In genomic region chr1:162660598-162660997, GRCh38 we compare ENCODE assay signal across 21 cellular contexts. TPM values are rescaled to one million over a fixed set of nuclear protein-coding genes. Genes with fewer than 3 reads are reported as not detected.
DNase-seq lines count a peak whose midpoint lies in the region; ATAC-seq, FAIRE-seq and TF ChIP-seq lines count a peak whose summit lies in the region.
"Had no signal": no experiment of that assay in that cellular context is flagged by ENCODE, and none has a peak within 500 bp of the region (broad histone marks: within the 10 kb centered on the region; RNA-seq: fewer than 3 reads in every experiment).

No MANE protein-coding gene starts in this region.

- H3K36me3 ChIP-seq in HAP-1 (replicated peaks) (no peaks in the 10 kb centered on the region), astrocyte (ENCODE audit: insufficient read depth, low read length) (no peaks in the 10 kb centered on the region), mesenchymal stem cell (ENCODE audit: control insufficient read depth in 1 of 2, insufficient read depth in 2 of 2, low read depth in 1 of 2, low read length in 2 of 2) (peaks cover 13 to 76% of the 10 kb centered on the region in 2 experiments), small intestine (ENCODE audit: control insufficient read depth in 2 of 2, insufficient read depth in 2 of 2, low read length in 2 of 2) (no peaks in the 10 kb centered on the region)

- H2AK5ac ChIP-seq in mesenchymal stem cell (ENCODE audit: low read length, severe bottlenecking) = no peak overlapping the region

- H2AFZ ChIP-seq in astrocyte (ENCODE audit: low read depth, low read length) = no peak overlapping the region
- H2AFZ ChIP-seq in mesenchymal stem cell (ENCODE audit: low read depth, low read length) = no peak overlapping the region

- WGBS in mesenchymal stem cell = 74% methylated on average over 2 of the region's 2 CpGs
- 73 to 78% (median 76%) methylated on average over 2 of the region's 2 CpGs for WGBS in small intestine, 3 donors

- H3K27me3 ChIP-seq in HAP-1 (ENCODE audit: low read depth) = no peaks in the 10 kb centered on the region
- no peaks in the 10 kb centered on the region for H3K27me3 ChIP-seq in astrocyte (ENCODE audit: insufficient read depth, low read length)
- H3K27me3 ChIP-seq in mesenchymal stem cell (ENCODE audit: control insufficient read depth in 1 of 2, insufficient read depth in 1 of 2, low read length in 2 of 2) = no peaks in the 10 kb centered on the region
- H3K27me3 ChIP-seq in small intestine (ENCODE audit: control insufficient read depth in 2 of 2, insufficient read depth in 2 of 2, low read length in 2 of 2) = no peaks in the 10 kb centered on the region

- ATAC-seq in stimulated activated naive CD8-positive, alpha-beta T cell treated with anti-CD3 and anti-CD28 coated beads, Interleukin-15, Interleukin-2, amounts not matched to agents 100 U/mL and 50 U/mL, for 24 hours = no peak
- no peak for ATAC-seq in HG02870 (IDR thresholded peaks at IDR 0.05; ENCODE audit: unreplicated experiment)
- ATAC-seq: SK-N-SH treated with all-trans-retinoic acid at 6 μM for 48 hours, T-cell had no signal

- TF ChIP-seq CTCF in LNCaP clone FGC (IDR thresholded peaks at IDR 0.05; ENCODE audit: control insufficient read depth, extremely low read depth, insufficient read depth) = no peak
- no peak for TF ChIP-seq CTCF in astrocyte (IDR thresholded peaks at IDR 0.05; ENCODE audit: insufficient read depth, low read depth, low read length)

- no peak overlapping the region for H3K14ac ChIP-seq in mesenchymal stem cell (ENCODE audit: low read length in 2 of 2)

- no peak overlapping the region for H3K23ac ChIP-seq in mesenchymal stem cell (ENCODE audit: low read length in 2 of 2)

- H3K79me1 ChIP-seq in mesenchymal stem cell (replicated peaks; ENCODE audit: low read length, poor library complexity, severe bottlenecking) = peaks cover 37% of the 10 kb centered on the region

- in situ Hi-C loops in HAP-1 (cut with MboI; ENCODE audit: low sequenced_read_pairs) = no loop called here

- H3K4me3 ChIP-seq in HAP-1 (no peak overlapping the region), LNCaP clone FGC (ENCODE audit: low read depth, low read length) (no peak overlapping the region), astrocyte (ENCODE audit: insufficient read depth, low read depth, low read length) (no peak overlapping the region), mesenchymal stem cell (ENCODE audit: insufficient read depth in 1 of 2, low read depth in 1 of 2, low read length in 2 of 2) (no peak overlapping the region), small intestine (ENCODE audit: low read depth in 1 of 2, low read length in 2 of 2) (no peak overlapping the region)

- H3K9ac ChIP-seq in astrocyte (ENCODE audit: low read length) (no peak overlapping the region), mesenchymal stem cell (ENCODE audit: low read length) (no peak overlapping the region)

- peaks cover 11% of the 10 kb centered on the region for H3K4me1 ChIP-seq in HAP-1
- peaks cover 16% of the 10 kb centered on the region for H3K4me1 ChIP-seq in astrocyte (ENCODE audit: insufficient read depth, low read length)
- peaks cover 4% of the 10 kb centered on the region for H3K4me1 ChIP-seq in mesenchymal stem cell (ENCODE audit: control insufficient read depth, insufficient read depth, low read depth, low read length)
- no peaks in the 10 kb centered on the region for H3K4me1 ChIP-seq in small intestine (ENCODE audit: control insufficient read depth in 2 of 2, insufficient read depth in 1 of 2, low read depth in 1 of 2, low read length in 1 of 2)

- H3K9me3 ChIP-seq in HAP-1 (no peaks in the 10 kb centered on the region), astrocyte (ENCODE audit: insufficient read depth, low read depth, low read length) (no peaks in the 10 kb centered on the region), mesenchymal stem cell (ENCODE audit: control insufficient read depth, low read length) (no peaks in the 10 kb centered on the region), small intestine (ENCODE audit: control insufficient read depth, low read depth) (no peaks in the 10 kb centered on the region)

- H3K36me3 Mint-ChIP-seq in astrocyte (ENCODE audit: low read depth, unreplicated experiment) = no peaks in the 10 kb centered on the region
- H3K36me3 Mint-ChIP-seq: T-cell had no signal

- H3K4ac ChIP-seq in mesenchymal stem cell (ENCODE audit: low read depth in 1 of 2, low read length in 2 of 2) = no peak overlapping the region

- peaks cover 22% of the 10 kb centered on the region for H3K79me2 ChIP-seq in astrocyte (ENCODE audit: insufficient read depth, low read length)

- H3K27ac ChIP-seq in astrocyte (ENCODE audit: low read depth, low read length) (no peak overlapping the region), mesenchymal stem cell (ENCODE audit: low read length, poor library complexity, severe bottlenecking) (no peak overlapping the region), small intestine (ENCODE audit: low read depth in 1 of 2, low read length in 1 of 2) (no peak overlapping the region)
- H3K27ac ChIP-seq: C4-2B had no signal

- H2BK5ac ChIP-seq in mesenchymal stem cell (ENCODE audit: low read depth, low read length, poor library complexity, severe bottlenecking) = no peak overlapping the region

- DNase-seq in HAP-1 (ENCODE audit: low spot score in 2 of 2) (peak; percentile 55 to 79), LNCaP clone FGC (ENCODE audit: low read depth) (peak; percentile 81), astrocyte (ENCODE audit: low read depth) (peak; percentile 12), mesenchymal stem cell (peak; percentile 44), islet precursor cell (no peak), small intestine (no peak)
- DNase-seq in stimulated activated naive CD8-positive, alpha-beta T cell treated with anti-CD3 and anti-CD28 coated beads, Interleukin-15, Interleukin-2, amounts not matched to agents 100 U/mL and 50 U/mL, for 24 hours = no peak
- DNase-seq: ACHN; AML-193; GF-D8; KG1; NCI-H1417; NCI-H187 treated with DMSO at 0.1 percent for 48 hours; NCI-H748 treated with DMSO at 0.1 percent for 48 hours; NK-92 treated with Interleukin-12 subunit alpha and Interleukin-12 subunit beta, amount 100 ng/mL, for 24 hours; Right ventricle myocardium superior; T-cell had no signal

- no peak overlapping the region for H3K27ac Mint-ChIP-seq in astrocyte (ENCODE audit: unreplicated experiment)
- H3K27ac Mint-ChIP-seq: T-cell had no signal

- H3K4me1 Mint-ChIP-seq in astrocyte (ENCODE audit: low read depth, unreplicated experiment) = peaks cover 25% of the 10 kb centered on the region
- H3K4me1 Mint-ChIP-seq: T-cell had no signal

- peaks cover 14% of the 10 kb centered on the region for H4K20me1 ChIP-seq in astrocyte (ENCODE audit: insufficient read depth, low read length)

- no peak overlapping the region for H2BK15ac ChIP-seq in mesenchymal stem cell (ENCODE audit: low read depth, poor library complexity, severe bottlenecking)

- FAIRE-seq in astrocyte (lab: Jason Lieb, UNC) (no peak), small intestine (lab: Jason Lieb, UNC) (no peak)
- FAIRE-seq: D721Med had no signal

- no peak overlapping the region for H2BK120ac ChIP-seq in mesenchymal stem cell (ENCODE audit: low read depth, low read length)

- peak overlapping the region in 1 of 2 experiments; percentile 88 for H2BK12ac ChIP-seq in mesenchymal stem cell (ENCODE audit: low read length in 2 of 2)

- H4K91ac ChIP-seq in mesenchymal stem cell (ENCODE audit: low read length) = no peak overlapping the region

- no peaks in the 10 kb centered on the region for H3K27me3 Mint-ChIP-seq in astrocyte (ENCODE audit: low read depth, unreplicated experiment)

- H3K18ac ChIP-seq in mesenchymal stem cell (ENCODE audit: low read depth in 1 of 2, low read length in 2 of 2) = no peak overlapping the region

- H3K4me3 Mint-ChIP-seq in astrocyte (ENCODE audit: unreplicated experiment) = no peak overlapping the region
- H3K4me3 Mint-ChIP-seq: T-cell had no signal

- no peak overlapping the region for H4K8ac ChIP-seq in mesenchymal stem cell (ENCODE audit: low read length)

- H3K4me2 ChIP-seq in astrocyte (ENCODE audit: low read length) (no peak overlapping the region), mesenchymal stem cell (ENCODE audit: low read length, poor library complexity, severe bottlenecking) (no peak overlapping the region)

- H3K9me3 Mint-ChIP-seq in astrocyte (ENCODE audit: unreplicated experiment) = peaks cover 1% of the 10 kb centered on the region
- H3K9me3 Mint-ChIP-seq: T-cell had no signal

RNA-seq across cellular contexts. Expression of gene DDR2, which starts 28.3 kb away (rescaled TPM):
- 15.3 and 23.2 TPM in 2 replicates for total RNA-seq in astrocyte
- 25.2 TPM for polyA plus RNA-seq in mesenchymal stem cell (2013, experiment 1 of 2)
- polyA plus RNA-seq in mesenchymal stem cell (2013, experiment 2 of 2) = 23.9 TPM
- polyA plus RNA-seq in small intestine = 10 to 100 TPM in 1 of 3 donors, 1 to 10 TPM in 1, under 1 TPM in 1; 0.89 to 11.1 (median 2.7) TPM

Comparison
In these comparisons a context has a peak if more than half of its experiments do, and no peak if none do; other contexts are left out.
1. DNase-seq: peak in HAP-1 (2 of 2), LNCaP clone FGC (single experiment), astrocyte (single experiment) and mesenchymal stem cell (single experiment); none in islet precursor cell (single experiment), stimulated activated naive CD8-positive, alpha-beta T cell treated with anti-CD3 and anti-CD28 coated beads, Interleukin-15, Interleukin-2, amounts not matched to agents 100 U/mL and 50 U/mL, for 24 hours (single experiment) and small intestine (single experiment).